21 cellular contexts compared by ENCODE assay signal in the genomic region with DNA sequence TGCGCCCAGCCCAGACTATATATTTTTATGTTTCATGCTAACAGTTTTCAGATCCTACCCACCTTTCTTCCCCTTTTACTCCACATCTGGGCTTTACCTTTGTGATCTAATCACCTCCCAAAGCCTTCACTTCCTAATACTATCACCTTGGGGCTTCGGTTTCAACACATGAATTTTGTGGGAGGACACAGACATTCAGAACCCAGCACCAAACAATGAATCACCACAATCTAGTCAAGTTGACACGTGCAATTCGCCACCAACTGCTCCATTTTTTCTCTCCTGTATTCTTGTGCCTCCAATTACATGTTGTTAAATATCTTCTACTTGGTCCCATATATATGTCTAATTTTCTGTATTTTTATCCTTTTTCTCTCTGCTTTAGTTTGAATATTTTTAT. TPM values are rescaled to one million over a fixed set of nuclear protein-coding genes. Genes with fewer than 3 reads are reported as not detected.
DNase-seq lines count a peak whose midpoint lies in the region; ATAC-seq, FAIRE-seq and TF ChIP-seq lines count a peak whose summit lies in the region.
"Had no signal": no experiment of that assay in that cellular context is flagged by ENCODE, and none has a peak within 500 bp of the region (broad histone marks: within the 10 kb centered on the region; RNA-seq: fewer than 3 reads in every experiment).

No MANE protein-coding gene starts in this region.

- BruUV-seq in IMR-90 (replicated peaks; lab: Mats Ljungman, UMichigan): no TSS peak
- BruUV-seq in mammary epithelial cell (replicated peaks; lab: Mats Ljungman, UMichigan): no TSS peak

- H2BK120ac ChIP-seq in IMR-90 (ENCODE audit: low read depth, low read length): no peak overlapping the region

- 0 out of 3 replicates have a peak overlapping the region, but pooled peaks have one; percentile 39 for H2BK15ac ChIP-seq in IMR-90 (ENCODE audit: low read depth, low read length)

- H3K27ac ChIP-seq in IMR-90 (ENCODE audit: insufficient read depth, low read length) (no peak overlapping the region), mammary epithelial cell (ENCODE audit: insufficient read depth, low read depth, low read length) (no peak overlapping the region), keratinocyte (ENCODE audit: control insufficient read depth, insufficient read depth, low read length) (no peak overlapping the region)

- H3K27me3 Mint-ChIP-seq in effector memory CD8-positive, alpha-beta T cell: no peaks in the 10 kb centered on the region
- H3K27me3 Mint-ChIP-seq: B cell; CD8-positive, alpha-beta memory T cell; IgD-negative memory B cell had no signal

- no peaks in the 10 kb centered on the region for H3K36me3 Mint-ChIP-seq in effector memory CD8-positive, alpha-beta T cell (ENCODE audit: insufficient read depth)

- no peak overlapping the region for H3K14ac ChIP-seq in IMR-90 (replicated peaks; ENCODE audit: low read depth, low read length)

- no peak overlapping the region for H3K9ac ChIP-seq in IMR-90 (ENCODE audit: low read depth, low read length)
- no peak overlapping the region for H3K9ac ChIP-seq in mammary epithelial cell (ENCODE audit: insufficient read depth, low read length)
- H3K9ac ChIP-seq in keratinocyte (ENCODE audit: control insufficient read depth, extremely low read depth, insufficient read depth, low read length): no peak overlapping the region
- H3K9ac ChIP-seq: GM23248 had no signal

- H2BK20ac ChIP-seq in IMR-90 (ENCODE audit: low read depth, low read length): no peak overlapping the region

- POLR2A ChIA-PET in IMR-90 (lab: Charles Lee; ENCODE audit: unreplicated experiment): no interaction called here

- no peak for TF ChIP-seq RAD21 in IMR-90 (IDR thresholded peaks at IDR 0.05; ENCODE audit: low read length)

- no peak overlapping the region for H4K5ac ChIP-seq in IMR-90 (ENCODE audit: low read depth, low read length)

- H3K9me1 ChIP-seq in IMR-90 (ENCODE audit: insufficient read depth, low read length): no peaks in the 10 kb centered on the region
- H3K9me1 ChIP-seq in keratinocyte (ENCODE audit: control insufficient read depth, extremely low read depth, insufficient read depth, low read length): no peaks in the 10 kb centered on the region

- no peak overlapping the region for H3K4me2 ChIP-seq in IMR-90 (ENCODE audit: low read depth, low read length)
- H3K4me2 ChIP-seq in mammary epithelial cell (ENCODE audit: insufficient read depth, low read depth, low read length): no peak overlapping the region
- H3K4me2 ChIP-seq in keratinocyte (ENCODE audit: control insufficient read depth, extremely low read depth, insufficient read depth, low read depth, low read length): no peak overlapping the region

- in situ Hi-C loops in IMR-90 (cut with MboI; ENCODE audit: low sequenced_read_pairs) (no loop called here), mammary epithelial cell (cut with MboI; ENCODE audit: low sequenced_read_pairs in 2 of 2) (no loop called here)

- H3K9me3 Mint-ChIP-seq in effector memory CD8-positive, alpha-beta T cell: no peaks in the 10 kb centered on the region

- no peak overlapping the region for H3K4ac ChIP-seq in IMR-90 (ENCODE audit: low read depth, low read length)

- H2AK9ac ChIP-seq in IMR-90 (replicated peaks; ENCODE audit: low read depth, low read length, poor library complexity): no peak overlapping the region

- CTCF ChIA-PET in IMR-90 (lab: Yijun Ruan, JAX): no interaction called here
- CTCF ChIA-PET in mammary epithelial cell (lab: Charles Lee; ENCODE audit: low non-redundant PET): no interaction called here

- no peak overlapping the region for H2BK5ac ChIP-seq in IMR-90 (ENCODE audit: low read depth, low read length, poor library complexity, severe bottlenecking)

- ATAC-seq in IMR-90 (ENCODE audit: low read depth): no peak
- no peak for ATAC-seq in GM21825 (IDR thresholded peaks at IDR 0.05; ENCODE audit: unreplicated experiment)
- ATAC-seq in effector memory CD8-positive, alpha-beta T cell (replicated peaks): no peak
- ATAC-seq: GM12878 had no signal

- H3K4me3 Mint-ChIP-seq in effector memory CD8-positive, alpha-beta T cell: no peak overlapping the region
- H3K4me3 Mint-ChIP-seq: B cell; CD4-positive, CD25-positive, alpha-beta regulatory T cell; CD8-positive, alpha-beta memory T cell; IgD-negative memory B cell had no signal

- no peak overlapping the region for H3K56ac ChIP-seq in IMR-90 (ENCODE audit: extremely low read depth, insufficient read depth, low read length)

- no peak overlapping the region for H3K4me3 ChIP-seq in IMR-90 (ENCODE audit: insufficient read depth, low read depth, low read length)
- H3K4me3 ChIP-seq in mammary epithelial cell (replicated peaks in 1 of 3; ENCODE audit: insufficient read depth in 1 of 3, low read depth in 2 of 3, low read length in 3 of 3): no peak overlapping the region
- no peak overlapping the region for H3K4me3 ChIP-seq in keratinocyte (ENCODE audit: control insufficient read depth in 2 of 3, extremely low read depth in 1 of 3, insufficient read depth in 2 of 3, low read depth in 1 of 3, low read length in 3 of 3)
- H3K4me3 ChIP-seq: GM12878, GM23248, HAP-1 had no signal

- no peak overlapping the region for H2AK5ac ChIP-seq in IMR-90 (ENCODE audit: low read depth, low read length)

- H3K79me2 ChIP-seq in mammary epithelial cell (ENCODE audit: insufficient read depth, low read length): no peaks in the 10 kb centered on the region
- H3K79me2 ChIP-seq in keratinocyte (ENCODE audit: control insufficient read depth, insufficient read depth, low read length): no peaks in the 10 kb centered on the region

- no peaks in the 10 kb centered on the region for H3K79me1 ChIP-seq in IMR-90 (ENCODE audit: low read depth in 1 of 2, low read length in 2 of 2)

- FAIRE-seq in keratinocyte (lab: Jason Lieb, UNC): peak; percentile 13
- FAIRE-seq: GM12878, GM19239, HTR-8/SVneo had no signal

- TF ChIP-seq POLR2A in IMR-90 (IDR thresholded peaks at IDR 0.05; ENCODE audit: low read depth, low read length): no peak

- no peak overlapping the region for H4K91ac ChIP-seq in IMR-90 (ENCODE audit: insufficient read depth, low read depth, low read length)

- H3K27ac Mint-ChIP-seq in effector memory CD8-positive, alpha-beta T cell: no peak overlapping the region
- H3K27ac Mint-ChIP-seq: B cell; CD4-positive, CD25-positive, alpha-beta regulatory T cell; IgD-negative memory B cell had no signal

- H3K36me3 ChIP-seq in IMR-90 (ENCODE audit: control insufficient read depth, insufficient read depth, low read length): no peaks in the 10 kb centered on the region
- H3K36me3 ChIP-seq in mammary epithelial cell (ENCODE audit: insufficient read depth, low read length): no peaks in the 10 kb centered on the region
- H3K36me3 ChIP-seq in keratinocyte (ENCODE audit: control insufficient read depth in 2 of 2, extremely low read depth in 1 of 2, insufficient read depth in 2 of 2, low read length in 2 of 2): no peaks in the 10 kb centered on the region
- H3K36me3 ChIP-seq: HAP-1 had no signal

- WGBS in IMR-90 (ENCODE audit: extremely low coverage in 2 of 2, insufficient read length in 1 of 2), 2 experiments: 92% methylated on average over 2 of the region's 4 CpGs; no CpG with 5 or more reads in 1 of the 2 experiments
- 55% methylated on average over 4 of the region's 4 CpGs for WGBS in mammary epithelial cell (ENCODE audit: low coverage, missing lambda C conversion rate)

- dilution Hi-C loops in IMR-90 (cut with HindIII; ENCODE audit: low sequenced_read_pairs, unreplicated experiment) (no loop called here), mammary epithelial cell (cut with HindIII; ENCODE audit: low sequenced_read_pairs) (no loop called here), keratinocyte (cut with MboI; ENCODE audit: extremely low pct_ligation_motif_present, low sequenced_read_pairs) (no loop called here)

- no peak for DNase-seq in IMR-90
- DNase-seq in mammary epithelial cell: peak; percentile 53
- no peak for DNase-seq in keratinocyte (ENCODE audit: low read depth, low spot score)
- no peak for DNase-seq in effector memory CD8-positive, alpha-beta T cell
- no peak for DNase-seq in middle frontal gyrus (ENCODE audit: extremely low spot score, low spot score)
- DNase-seq: C1 segment of cervical spinal cord; CD4-positive, CD25-positive, alpha-beta regulatory T cell; CD8-positive, alpha-beta memory T cell; COR-L47; DMS 273 treated with DMSO at 0.1 percent for 48 hours; DMS53; DND-41; EL; GM23248 had no signal

- no peaks in the 10 kb centered on the region for H3K27me3 ChIP-seq in IMR-90 (ENCODE audit: control insufficient read depth, insufficient read depth, low read length)
- H3K27me3 ChIP-seq in mammary epithelial cell (ENCODE audit: insufficient read depth, low read length): no peaks in the 10 kb centered on the region
- no peaks in the 10 kb centered on the region for H3K27me3 ChIP-seq in keratinocyte (ENCODE audit: control insufficient read depth, extremely low read depth, insufficient read depth, low read length)

- no peaks in the 10 kb centered on the region for H3K4me1 Mint-ChIP-seq in effector memory CD8-positive, alpha-beta T cell (ENCODE audit: low read depth in 2 of 2)
- H3K4me1 Mint-ChIP-seq: B cell; CD4-positive, CD25-positive, alpha-beta regulatory T cell; CD8-positive, alpha-beta memory T cell; IgD-negative memory B cell had no signal

- no peak overlapping the region for H4K8ac ChIP-seq in IMR-90 (ENCODE audit: low read depth in 2 of 2, low read length in 2 of 2)

- H2AFZ ChIP-seq in IMR-90 (replicated peaks; ENCODE audit: low read length, poor library complexity): no peak overlapping the region
- H2AFZ ChIP-seq in mammary epithelial cell (ENCODE audit: low read depth, low read length): no peak overlapping the region
- no peak overlapping the region for H2AFZ ChIP-seq in keratinocyte (ENCODE audit: control insufficient read depth, low read length)

- intact Hi-C loops in IMR-90 (cut with micrococcal nuclease): no loop called here
- intact Hi-C loops in mammary epithelial cell (cut with micrococcal nuclease): no loop called here

- no peak overlapping the region for H3K18ac ChIP-seq in IMR-90 (ENCODE audit: low read depth, low read length)

- no peak for TF ChIP-seq CTCF in IMR-90 (conservative IDR thresholded peaks at IDR 0.05; ENCODE audit: low read depth, low read length)
- no peak for TF ChIP-seq CTCF in mammary epithelial cell (conservative IDR thresholded peaks at IDR 0.05 in 1 of 2, IDR thresholded peaks at IDR 0.05 in 1 of 2; ENCODE audit: extremely low read depth in 1 of 2, insufficient read depth in 1 of 2, low read depth in 1 of 2, low read length in 2 of 2)
- TF ChIP-seq CTCF in keratinocyte (optimal IDR thresholded peaks at IDR 0.05 in 1 of 3, IDR thresholded peaks at IDR 0.05 in 1 of 3, conservative IDR thresholded peaks at IDR 0.05 in 1 of 3; ENCODE audit: extremely low read depth in 1 of 3, insufficient read depth in 2 of 3, low read length in 3 of 3): no peak

- no peak overlapping the region for H3K23ac ChIP-seq in IMR-90 (ENCODE audit: low read depth, low read length)

- H3K9me3 ChIP-seq in IMR-90 (ENCODE audit: control insufficient read depth, insufficient read depth, low read length): no peaks in the 10 kb centered on the region; the same call in 1 of the 2 replicates
- no peaks in the 10 kb centered on the region for H3K9me3 ChIP-seq in mammary epithelial cell (replicated peaks; ENCODE audit: insufficient read depth, low read length)
- H3K9me3 ChIP-seq in keratinocyte (ENCODE audit: control insufficient read depth, low read depth, low read length): no peaks in the 10 kb centered on the region
- H3K9me3 ChIP-seq: HAP-1 had no signal

- peaks cover 5% of the 10 kb centered on the region for H3K4me1 ChIP-seq in IMR-90 (ENCODE audit: control insufficient read depth, insufficient read depth, low read length)
- H3K4me1 ChIP-seq in mammary epithelial cell (ENCODE audit: insufficient read depth, low read length): no peaks in the 10 kb centered on the region
- peaks cover 26% of the 10 kb centered on the region for H3K4me1 ChIP-seq in keratinocyte (ENCODE audit: control insufficient read depth, extremely low read depth, insufficient read depth, low read length)
- H3K4me1 ChIP-seq: HAP-1 had no signal

- H4K20me1 ChIP-seq in IMR-90 (ENCODE audit: insufficient read depth, low read length) (no peaks in the 10 kb centered on the region), mammary epithelial cell (ENCODE audit: insufficient read depth, low read length) (no peaks in the 10 kb centered on the region), keratinocyte (ENCODE audit: control insufficient read depth, extremely low read depth, insufficient read depth, low read length) (no peaks in the 10 kb centered on the region)

RNA-seq across cellular contexts. Expression of gene STX18, which starts 41.8 kb away (rescaled TPM):
- total RNA-seq in IMR-90 (2012; rRNA removed): 20.1 and 26.9 TPM in 2 replicates
- polyA plus RNA-seq in IMR-90 (2012; rRNA removed): 20.2 and 23.4 TPM in 2 replicates
- polyA plus RNA-seq in IMR-90 (2012; cell fraction: cytosol; rRNA removed): 28.5 and 38.9 TPM in 2 replicates
- 32.2 and 66.6 TPM in 2 replicates for polyA plus RNA-seq in IMR-90 (2012; cell fraction: nucleus; rRNA removed; ENCODE audit: low replicate concordance)
- 10 to 100 TPM; 17.7 to 25.0 TPM for total RNA-seq in mammary epithelial cell
- 15.1 TPM for polyA plus RNA-seq in mammary epithelial cell
- polyA minus RNA-seq in mammary epithelial cell: 3.9 TPM
- polyA plus RNA-seq in keratinocyte: 16.6 to 21.6 TPM (median 18.1 TPM) in 3 replicates
- polyA plus RNA-seq in keratinocyte (2011; ENCODE audit: low read depth): 47.9 TPM
- 13.9 and 28.3 TPM in 2 replicates for polyA plus RNA-seq in keratinocyte (2011; cell fraction: cytosol; rRNA removed)
- polyA plus RNA-seq in keratinocyte (2011; cell fraction: nucleus; rRNA removed): 20.8 and 27.1 TPM in 2 replicates
- polyA plus RNA-seq in keratinocyte (2012; ENCODE audit: low replicate concordance): 16.4 and 21.2 TPM in 2 replicates
- 10.5 to 17.1 TPM (median 16.3 TPM) in 3 replicates for polyA minus RNA-seq in keratinocyte
- 5.0 TPM for polyA minus RNA-seq in keratinocyte (2011; cell fraction: cytosol; rRNA and poly(A)+ RNA removed)
- 9.4 and 18.2 TPM in 2 replicates for polyA minus RNA-seq in keratinocyte (2011; cell fraction: nucleus; rRNA and poly(A)+ RNA removed)
